Comparison of ENCODE assay signal across 8 cellular contexts in the genomic region with DNA sequence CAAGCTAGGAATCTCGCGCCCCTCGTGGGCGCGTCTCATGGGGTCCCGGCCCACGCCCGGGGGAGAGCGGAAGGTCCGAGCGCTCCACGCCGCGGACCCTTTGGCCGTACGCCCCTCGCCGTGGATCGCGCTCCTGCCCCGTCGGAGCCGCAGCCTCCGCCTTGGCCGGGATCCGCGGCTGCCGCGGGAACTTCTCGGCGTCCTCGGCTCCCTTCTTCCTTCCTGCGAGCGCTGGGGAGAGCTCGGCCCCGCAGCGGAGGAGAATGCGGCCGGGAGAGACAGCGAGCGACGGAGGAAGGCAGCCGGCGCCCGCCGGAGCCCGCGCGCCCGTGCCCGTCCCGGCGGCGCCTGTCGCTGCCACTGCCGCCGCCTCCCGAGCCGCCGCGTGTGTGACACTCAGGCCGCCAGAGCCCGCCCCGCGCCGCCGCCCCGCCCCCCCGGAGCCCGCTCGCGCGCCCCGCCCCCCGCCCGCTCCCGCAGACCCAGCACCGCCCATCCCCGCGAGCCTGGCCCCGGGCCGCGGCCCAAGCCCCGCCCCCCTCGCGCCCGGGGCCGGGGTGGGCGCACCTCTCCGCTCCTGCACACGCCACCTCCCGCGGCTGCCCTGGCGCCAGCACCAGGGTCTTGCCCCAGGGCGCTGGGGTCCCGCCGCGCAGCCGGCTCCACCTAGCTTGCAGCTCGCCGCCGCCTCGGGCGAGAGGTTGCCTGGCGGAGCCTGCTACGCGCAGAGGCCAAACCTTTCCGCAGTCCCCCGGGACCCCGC. TPM values are rescaled to one million over a fixed set of nuclear protein-coding genes. Genes with fewer than 3 reads are reported as not detected.
A peak's percentile ranks its signal among the peaks of the same experiment; 100 is the strongest.
DNase-seq lines count a peak whose midpoint lies in the region; ATAC-seq and TF ChIP-seq lines count a peak whose summit lies in the region.

A gene with protein sequence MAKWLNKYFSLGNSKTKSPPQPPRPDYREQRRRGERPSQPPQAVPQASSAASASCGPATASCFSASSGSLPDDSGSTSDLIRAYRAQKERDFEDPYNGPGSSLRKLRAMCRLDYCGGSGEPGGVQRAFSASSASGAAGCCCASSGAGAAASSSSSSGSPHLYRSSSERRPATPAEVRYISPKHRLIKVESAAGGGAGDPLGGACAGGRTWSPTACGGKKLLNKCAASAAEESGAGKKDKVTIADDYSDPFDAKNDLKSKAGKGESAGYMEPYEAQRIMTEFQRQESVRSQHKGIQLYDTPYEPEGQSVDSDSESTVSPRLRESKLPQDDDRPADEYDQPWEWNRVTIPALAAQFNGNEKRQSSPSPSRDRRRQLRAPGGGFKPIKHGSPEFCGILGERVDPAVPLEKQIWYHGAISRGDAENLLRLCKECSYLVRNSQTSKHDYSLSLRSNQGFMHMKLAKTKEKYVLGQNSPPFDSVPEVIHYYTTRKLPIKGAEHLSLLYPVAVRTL (minus strand): TSS at position 362 of the 763 bp plus-strand sequence. CDS start 582 bp downstream, outside the sequence.

- TF ChIP-seq CTCF in OCI-LY7 (conservative IDR thresholded peaks at IDR 0.05; ENCODE audit: low read length) = peak; percentile 42; the same call in 1 of the 2 replicates

- no peak within 1 kb of the TSS for H3K27ac ChIP-seq in OCI-LY7 (ENCODE audit: low read depth, low read length, poor library complexity, severe bottlenecking)
- H3K27ac ChIP-seq in naive thymus-derived CD4-positive, alpha-beta T cell (ENCODE audit: low read depth, low read length) = peak within 1 kb of the TSS; percentile 76

- H3K4me1 Mint-ChIP-seq in activated T-cell treated with anti-CD3 and anti-CD28 coated beads, Interleukin-2, amount 50 U/mL, for 72 hours (ENCODE audit: low read depth) = peaks cover 28% of the 10 kb centered on the region
- H3K4me1 Mint-ChIP-seq in naive thymus-derived CD4-positive, alpha-beta T cell = peaks cover 5 to 39% (median 33%) of the 10 kb centered on the region in 7 donors
- H3K4me1 Mint-ChIP-seq in stimulated activated effector memory CD8-positive, alpha-beta T cell treated with anti-CD3 and anti-CD28 coated beads, Interleukin-12 subunit alpha, Interleukin-12 subunit beta, amount 100 ng/mL, for 72 hours = peaks cover 28% of the 10 kb centered on the region

- peak within 1 kb of the TSS; percentile 73 for H3K4me3 ChIP-seq in OCI-LY7 (ENCODE audit: low read depth, low read length, poor library complexity, severe bottlenecking)
- peak within 1 kb of the TSS; percentile 83 for H3K4me3 ChIP-seq in naive thymus-derived CD4-positive, alpha-beta T cell (ENCODE audit: low read length)

- no TSS peak for BruUV-seq in OCI-LY7 (replicated peaks; lab: Mats Ljungman, UMichigan)

- DNase-seq in C1 segment of cervical spinal cord (lab: John Stamatoyannopoulos, UW) (peak in 13 of 14 donors; percentile 37 to 91 (median 75)), OCI-LY7 (ENCODE audit: low spot score) (peak; percentile 62), fibroblast of gingiva (ENCODE audit: low read depth) (peak; percentile 56)
- DNase-seq in activated T-cell treated with anti-CD3 and anti-CD28 coated beads, Interleukin-2, amount 50 U/mL, for 72 hours = peak; percentile 76 to 80
- DNase-seq in naive thymus-derived CD4-positive, alpha-beta T cell = peak; percentile 54 to 80 (median 75)
- DNase-seq in stimulated activated effector memory CD8-positive, alpha-beta T cell treated with anti-CD3 and anti-CD28 coated beads, Interleukin-12 subunit alpha, Interleukin-12 subunit beta, amount 100 ng/mL, for 72 hours (ENCODE audit: low spot score in 2 of 2) = peak; percentile 57 to 83

- H3K9me3 ChIP-seq in OCI-LY7 (ENCODE audit: low read length) = no peaks in the 10 kb centered on the region
- no peaks in the 10 kb centered on the region for H3K9me3 ChIP-seq in naive thymus-derived CD4-positive, alpha-beta T cell (ENCODE audit: control insufficient read depth in 2 of 3, low read length in 3 of 3)

- intact Hi-C loops in OCI-LY7 (cut with micrococcal nuclease; ENCODE audit: unreplicated experiment) = loop anchor here (5.0 kb wide), 1 partner anchor 157 kb away; no protein-coding TSS in a partner anchor
- intact Hi-C loops in naive thymus-derived CD4-positive, alpha-beta T cell (cut with micrococcal nuclease) = loop anchor here (1.0 to 10.0 kb wide), 10 partner anchors 19 to 604 kb away; a partner anchor contains a TSS

- CTCF ChIA-PET in OCI-LY7 (lab: Charles Lee; ENCODE audit: unreplicated experiment) = no interaction called here
- CTCF ChIA-PET in naive thymus-derived CD4-positive, alpha-beta T cell (lab: Charles Lee) = interaction anchor here (0.6 kb wide), 2 partner anchors 70 to 602 kb away, joined by 3 read pairs; no protein-coding TSS in a partner anchor

- peak within 1 kb of the TSS; percentile 69 for H2AFZ ChIP-seq in OCI-LY7 (ENCODE audit: low read length)

- no peaks in the 10 kb centered on the region for H3K27me3 ChIP-seq in naive thymus-derived CD4-positive, alpha-beta T cell (ENCODE audit: control insufficient read depth in 2 of 2, insufficient read depth in 2 of 2, low read length in 2 of 2)

- H3K79me2 ChIP-seq in OCI-LY7 (ENCODE audit: insufficient read depth, low read depth, low read length) = no peaks in the 10 kb centered on the region

- H3K36me3 ChIP-seq in OCI-LY7 (ENCODE audit: insufficient read depth, low read length) = no peaks in the 10 kb centered on the region
- H3K36me3 ChIP-seq in naive thymus-derived CD4-positive, alpha-beta T cell (ENCODE audit: control insufficient read depth in 2 of 3, insufficient read depth in 3 of 3, low read length in 3 of 3) = peaks cover 0 to 3% (median 0%) of the 10 kb centered on the region in 3 experiments

- H3K9me3 Mint-ChIP-seq in activated T-cell treated with anti-CD3 and anti-CD28 coated beads, Interleukin-2, amount 50 U/mL, for 72 hours = no peaks in the 10 kb centered on the region
- H3K9me3 Mint-ChIP-seq in naive thymus-derived CD4-positive, alpha-beta T cell = no peaks in the 10 kb centered on the region
- no peaks in the 10 kb centered on the region for H3K9me3 Mint-ChIP-seq in stimulated activated effector memory CD8-positive, alpha-beta T cell treated with anti-CD3 and anti-CD28 coated beads, Interleukin-12 subunit alpha, Interleukin-12 subunit beta, amount 100 ng/mL, for 72 hours

- H3K27me3 Mint-ChIP-seq in activated T-cell treated with anti-CD3 and anti-CD28 coated beads, Interleukin-2, amount 50 U/mL, for 72 hours (ENCODE audit: low read depth) = peaks cover 21% of the 10 kb centered on the region
- H3K27me3 Mint-ChIP-seq in naive thymus-derived CD4-positive, alpha-beta T cell = peaks cover 0 to 58% (median 0%) of the 10 kb centered on the region in 5 donors

- H3K4me1 ChIP-seq in OCI-LY7 (ENCODE audit: insufficient read depth, low read length, poor library complexity, severe bottlenecking) = peaks cover 5% of the 10 kb centered on the region
- H3K4me1 ChIP-seq in naive thymus-derived CD4-positive, alpha-beta T cell (ENCODE audit: control insufficient read depth in 2 of 2, insufficient read depth in 2 of 2, low read length in 2 of 2) = peaks cover 6 to 18% of the 10 kb centered on the region in 2 donors

- H3K4me2 ChIP-seq in OCI-LY7 (ENCODE audit: low read length) = peak within 1 kb of the TSS; percentile 83

- POLR2A ChIA-PET in OCI-LY7 (lab: Charles Lee) = interaction anchor here (1.0 kb wide), 1 partner anchor 10 kb away, joined by 3 read pairs; no protein-coding TSS in a partner anchor
- POLR2A ChIA-PET in naive thymus-derived CD4-positive, alpha-beta T cell (lab: Charles Lee) = interaction anchor here (1.1 to 1.8 kb wide), 2 partner anchors 8 to 165 kb away, joined by 3 to 6 read pairs; a partner anchor contains a TSS

- H4K20me1 ChIP-seq in OCI-LY7 (ENCODE audit: insufficient read depth, low read length) = no peaks in the 10 kb centered on the region

- no peak within 1 kb of the TSS for H3K27ac Mint-ChIP-seq in activated T-cell treated with anti-CD3 and anti-CD28 coated beads, Interleukin-2, amount 50 U/mL, for 72 hours
- H3K27ac Mint-ChIP-seq in naive thymus-derived CD4-positive, alpha-beta T cell = peak within 1 kb of the TSS in 8 of 9 donors; percentile 44 to 81 (median 73)
- H3K27ac Mint-ChIP-seq in stimulated activated effector memory CD8-positive, alpha-beta T cell treated with anti-CD3 and anti-CD28 coated beads, Interleukin-12 subunit alpha, Interleukin-12 subunit beta, amount 100 ng/mL, for 72 hours = no peak within 1 kb of the TSS

- ATAC-seq in GM19372 (IDR thresholded peaks at IDR 0.05; ENCODE audit: low read depth, unreplicated experiment) = peak; percentile 49
- ATAC-seq in HG03521 (IDR thresholded peaks at IDR 0.05; ENCODE audit: unreplicated experiment) = peak; percentile 48
- peak; percentile 81 to 82 for ATAC-seq in activated T-cell treated with anti-CD3 and anti-CD28 coated beads, Interleukin-2, amount 50 U/mL, for 72 hours (replicated peaks in 1 of 2)
- ATAC-seq in naive thymus-derived CD4-positive, alpha-beta T cell = peak; percentile 89
- ATAC-seq in stimulated activated effector memory CD8-positive, alpha-beta T cell treated with anti-CD3 and anti-CD28 coated beads, Interleukin-12 subunit alpha, Interleukin-12 subunit beta, amount 100 ng/mL, for 72 hours = peak; percentile 79

- peak within 1 kb of the TSS; percentile 80 to 92 for H3K4me3 Mint-ChIP-seq in activated T-cell treated with anti-CD3 and anti-CD28 coated beads, Interleukin-2, amount 50 U/mL, for 72 hours
- H3K4me3 Mint-ChIP-seq in naive thymus-derived CD4-positive, alpha-beta T cell = peak within 1 kb of the TSS; percentile 76 to 96 (median 88)
- peak within 1 kb of the TSS; percentile 85 for H3K4me3 Mint-ChIP-seq in stimulated activated effector memory CD8-positive, alpha-beta T cell treated with anti-CD3 and anti-CD28 coated beads, Interleukin-12 subunit alpha, Interleukin-12 subunit beta, amount 100 ng/mL, for 72 hours

- H3K9me2 ChIP-seq in OCI-LY7 (ENCODE audit: insufficient read depth, low read length) = no peaks in the 10 kb centered on the region

- no peaks in the 10 kb centered on the region for H3K36me3 Mint-ChIP-seq in activated T-cell treated with anti-CD3 and anti-CD28 coated beads, Interleukin-2, amount 50 U/mL, for 72 hours (ENCODE audit: insufficient read depth in 2 of 2)
- no peaks in the 10 kb centered on the region for H3K36me3 Mint-ChIP-seq in naive thymus-derived CD4-positive, alpha-beta T cell
- H3K36me3 Mint-ChIP-seq in stimulated activated effector memory CD8-positive, alpha-beta T cell treated with anti-CD3 and anti-CD28 coated beads, Interleukin-12 subunit alpha, Interleukin-12 subunit beta, amount 100 ng/mL, for 72 hours = no peaks in the 10 kb centered on the region

RNA-seq across cellular contexts. Expression of the gene that starts here (rescaled TPM):
- 0.41 and 0.93 TPM in 2 replicates for total RNA-seq in OCI-LY7 (2014; rRNA removed; shearing (Covaris generic))
- 0.55 and 1.0 TPM in 2 replicates for total RNA-seq in OCI-LY7 (2022)
- total RNA-seq in activated T-cell treated with anti-CD3 and anti-CD28 coated beads, Interleukin-2, amount 50 U/mL, for 72 hours = 1 to 10 TPM; 1.0 to 1.6 TPM
- 1 to 10 TPM in 2 of 5 experiments, under 1 TPM in 3; 0.29 to 2.0 (median 0.81) TPM for total RNA-seq in naive thymus-derived CD4-positive, alpha-beta T cell
- under 1 TPM; 0.15 to 0.22 TPM for polyA plus RNA-seq in naive thymus-derived CD4-positive, alpha-beta T cell

Comparison
In these comparisons a context has a peak if more than half of its experiments do, and no peak if none do; other contexts are left out.
1. H3K27ac Mint-ChIP-seq: peak in naive thymus-derived CD4-positive, alpha-beta T cell (8 of 9); none in activated T-cell treated with anti-CD3 and anti-CD28 coated beads, Interleukin-2, amount 50 U/mL, for 72 hours (single experiment) and stimulated activated effector memory CD8-positive, alpha-beta T cell treated with anti-CD3 and anti-CD28 coated beads, Interleukin-12 subunit alpha, Interleukin-12 subunit beta, amount 100 ng/mL, for 72 hours (single experiment).
2. Peak in every context shown above with its lines, with median percentiles within 50 percentile points of each other: DNase-seq, ATAC-seq and H3K4me3 Mint-ChIP-seq.